17 cellular contexts compared by ENCODE assay signal in genomic region chrX:10178866-10179463, GRCh38. TPM values are rescaled to one million over a fixed set of nuclear protein-coding genes. Genes with fewer than 3 reads are reported as not detected.
"Had no signal": no experiment of that assay in that cellular context is flagged by ENCODE, and none has a peak within 500 bp of the region (broad histone marks: within the 10 kb centered on the region; RNA-seq: fewer than 3 reads in every experiment).

No MANE protein-coding gene starts in this region.

- H3K4me3 ChIP-seq: mucosa of descending colon, suprapubic skin, tibial artery, upper lobe of left lung, uterus had no signal

- H3K27ac ChIP-seq: neutrophil, suprapubic skin, tibial artery, upper lobe of left lung, uterus had no signal

- H3K36me3 ChIP-seq: neutrophil, suprapubic skin, tibial artery, upper lobe of left lung, uterus had no signal

- DNase-seq: effector memory CD8-positive, alpha-beta T cell; foreskin melanocyte; head of caudate nucleus; hippocampal formation; left colon; left ventricle myocardium superior; mucosa of descending colon; naive thymus-derived CD8-positive, alpha-beta T cell; right cardiac atrium; small intestine; stimulated activated CD4-positive, alpha-beta T cell treated with anti-CD3 and anti-CD28 coated beads, Interleukin-2, amount 100 ng/mL, for 48 hours; stimulated activated naive CD8-positive, alpha-beta T cell treated with anti-CD3 and anti-CD28 coated beads, Interleukin-15, Interleukin-2, amounts not matched to agents 100 U/mL and 50 U/mL, for 24 hours; tibial artery; upper lobe of left lung; uterus had no signal

- H3K9me3 ChIP-seq: mucosa of descending colon, neutrophil, suprapubic skin, tibial artery, upper lobe of left lung, uterus had no signal

- H3K4me1 ChIP-seq: uterus had no signal

- H3K27me3 ChIP-seq: neutrophil, suprapubic skin, tibial artery, upper lobe of left lung, uterus had no signal

- FAIRE-seq: small intestine had no signal

RNA-seq across cellular contexts. Expression of gene CLCN4, which starts 22.2 kb away (rescaled TPM):
- polyA plus RNA-seq: naive thymus-derived CD8-positive, alpha-beta T cell had no signal
